1 cellular context compared by ENCODE assay signal in the genomic region with DNA sequence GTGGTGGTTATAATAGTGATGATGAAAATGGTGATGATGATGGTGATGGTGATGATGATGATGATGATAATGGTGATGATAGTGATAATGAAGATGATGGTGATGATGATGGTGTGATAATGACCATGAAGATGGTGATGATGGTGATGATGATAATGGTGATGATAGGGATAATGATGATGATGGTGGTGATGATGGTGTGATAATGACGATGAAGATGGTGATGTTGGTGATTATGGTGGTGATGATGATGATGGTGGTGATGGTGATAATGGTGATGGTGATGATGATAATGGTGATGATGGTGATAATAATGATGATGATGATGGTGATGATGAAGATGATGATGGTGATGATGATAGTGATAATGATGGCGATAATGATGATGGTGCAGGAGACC.
TF ChIP-seq lines count a peak whose summit lies in the region.

No MANE protein-coding gene starts in this region.

TF ChIP-seq in HepG2, 621 proteins besides CTCF, POLR2A, EP300 and RAD21:
- TF ChIP-seq ZIK1 (CRISPR knock-in tag; IDR thresholded peaks at IDR 0.05; ENCODE audit: borderline replicate concordance, low read depth), result no peak
- TF ChIP-seq ZNF282 (IDR thresholded peaks at IDR 0.05; ENCODE audit: partially characterized antibody), result peak; percentile 55
- TF ChIP-seq NKX3-1 (CRISPR knock-in tag; IDR thresholded peaks at IDR 0.05), result no peak
- peak; percentile 85; the same call in 1 of the 2 replicates for TF ChIP-seq NBN (conservative IDR thresholded peaks at IDR 0.05)
- TF ChIP-seq ZNF24 (IDR thresholded peaks at IDR 0.05), result no peak
- 0 out of 2 replicates have a peak, but pooled peaks have one; percentile 27 for TF ChIP-seq TRIM22 (IDR thresholded peaks at IDR 0.05)
- no peak for TF ChIP-seq ARNTL (CRISPR knock-in tag; IDR thresholded peaks at IDR 0.05)
- TF ChIP-seq ATF7 (IDR thresholded peaks at IDR 0.05), result 0 out of 2 replicates have a peak, but pooled peaks have one; percentile 46
- TF ChIP-seq ATF7 (CRISPR knock-in tag; IDR thresholded peaks at IDR 0.05), result no peak
- 0 out of 2 replicates have a peak, but pooled peaks have one; percentile 16 for TF ChIP-seq ATM (IDR thresholded peaks at IDR 0.05; ENCODE audit: borderline replicate concordance)
- TF ChIP-seq CREB1 (IDR thresholded peaks at IDR 0.05), result peak; percentile 98
- TF ChIP-seq CREB1 (CRISPR knock-in tag; IDR thresholded peaks at IDR 0.05), result no peak
- no peak for TF ChIP-seq ATRX (CRISPR knock-in tag; IDR thresholded peaks at IDR 0.05; ENCODE audit: borderline replicate concordance)
- peak; percentile 33; the same call in 1 of the 2 replicates for TF ChIP-seq FOXP1 (IDR thresholded peaks at IDR 0.05)
- no peak for TF ChIP-seq FOXP1 (CRISPR knock-in tag; IDR thresholded peaks at IDR 0.05)
- TF ChIP-seq PHB2 (IDR thresholded peaks at IDR 0.05; ENCODE audit: partially characterized antibody), result peak; percentile 38
- 0 out of 2 replicates have a peak, but pooled peaks have one; percentile 28 for TF ChIP-seq SOX6 (IDR thresholded peaks at IDR 0.05)
- no peak for TF ChIP-seq SOX6 (CRISPR knock-in tag; IDR thresholded peaks at IDR 0.05)
